ENCODE assay signal across 11 cellular contexts in the genomic region with DNA sequence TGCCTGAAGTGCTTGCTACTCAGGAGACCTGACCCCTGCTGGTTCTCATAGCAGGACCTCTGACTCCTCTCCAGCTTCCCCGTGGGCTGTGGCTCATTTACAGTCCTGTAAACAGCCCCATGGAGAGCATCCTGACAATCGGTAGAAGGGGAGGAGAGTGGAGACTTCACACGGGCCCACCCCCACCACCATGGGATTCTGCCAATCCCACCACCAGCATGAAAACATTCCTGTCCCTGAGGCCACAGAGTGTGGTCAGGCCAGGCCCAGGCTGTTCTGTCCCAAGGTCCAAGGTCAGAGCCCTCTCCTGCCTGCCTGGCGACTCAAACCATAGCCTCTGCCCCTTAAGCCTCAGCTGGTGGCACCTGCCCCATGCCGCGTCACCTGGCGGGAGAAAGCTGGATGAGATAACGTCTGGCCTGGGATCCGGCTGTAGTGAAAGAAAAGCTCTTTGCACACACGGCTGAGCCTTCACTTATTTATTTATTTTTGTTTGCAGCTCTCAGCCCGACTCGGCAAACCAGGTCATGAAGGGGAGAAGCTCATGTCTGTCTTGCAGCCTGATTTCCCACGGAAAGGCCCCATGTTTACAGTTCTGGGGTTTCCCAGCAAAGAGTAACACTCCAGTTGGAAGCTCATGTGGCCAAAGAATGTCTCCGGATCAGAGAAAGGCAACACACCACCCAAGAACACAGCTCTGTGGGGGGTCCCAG.
A peak's percentile ranks its signal among the peaks of the same experiment; 100 is the strongest.
DNase-seq lines count a peak whose midpoint lies in the region; TF ChIP-seq lines count a peak whose summit lies in the region.
"Had no signal": no experiment of that assay in that cellular context is flagged by ENCODE, and none has a peak within 500 bp of the region (broad histone marks: within the 10 kb centered on the region; RNA-seq: fewer than 3 reads in every experiment).

No MANE protein-coding gene starts in this region.

- peaks cover 59% of the 10 kb centered on the region for H3K4me1 ChIP-seq in left ventricle myocardium inferior
- H3K4me1 ChIP-seq in prostate gland (replicated peaks), result peaks cover 11% of the 10 kb centered on the region

- peak; percentile 55 for DNase-seq in Daoy (ENCODE audit: low read depth)
- peak; percentile 91 for DNase-seq in NCI-H774 (lab: John Stamatoyannopoulos, UW)
- DNase-seq in left ventricle myocardium inferior, result no peak
- DNase-seq in prostate gland (ENCODE audit: low spot score), result no peak
- no peak for DNase-seq in stimulated activated CD4-positive, alpha-beta T cell treated with anti-CD3 and anti-CD28 coated beads, Interleukin-1b, Interleukin-23, amount 100 ng/mL, for 48 hours
- no peak for DNase-seq in OCI-M1 (lab: John Stamatoyannopoulos, UW)
- no peak for DNase-seq in SIG-M5 (lab: John Stamatoyannopoulos, UW)
- no peak for DNase-seq in activated naive CD4-positive, alpha-beta T cell treated with anti-CD3 and anti-CD28 coated beads, Interleukin-2, amount 50 U/mL, for 16 hours
- DNase-seq: activated naive CD4-positive, alpha-beta T cell treated with Interleukin-2 at 50 U/mL for 16 hours; COR-L47; stimulated activated naive CD4-positive, alpha-beta T cell treated with Interleukin-2 at 50 U/mL for 16 hours had no signal

- H3K27ac ChIP-seq in left ventricle myocardium inferior (replicated peaks) (peak overlapping the region; percentile 54), prostate gland (peak overlapping the region; percentile 36 to 65)

- H3K36me3 ChIP-seq in left ventricle myocardium inferior, result no peaks in the 10 kb centered on the region
- H3K36me3 ChIP-seq in prostate gland, result no peaks in the 10 kb centered on the region

- intact Hi-C loops in left ventricle myocardium inferior (cut with micrococcal nuclease) (no loop called here), prostate gland (cut with DNase I) (no loop called here)

- H3K27me3 ChIP-seq in left ventricle myocardium inferior (ENCODE audit: low read depth), result no peaks in the 10 kb centered on the region
- no peaks in the 10 kb centered on the region for H3K27me3 ChIP-seq in prostate gland (replicated peaks; ENCODE audit: insufficient read depth)

- no peaks in the 10 kb centered on the region for H3K9me3 ChIP-seq in left ventricle myocardium inferior (replicated peaks)
- no peaks in the 10 kb centered on the region for H3K9me3 ChIP-seq in prostate gland

- no peak for TF ChIP-seq CTCF in left ventricle myocardium inferior (IDR thresholded peaks at IDR 0.05; ENCODE audit: borderline replicate concordance)
- no peak for TF ChIP-seq CTCF in prostate gland (IDR thresholded peaks at IDR 0.05)

- no peak for TF ChIP-seq POLR2A in prostate gland (IDR thresholded peaks at IDR 0.05)

- H3K4me3 ChIP-seq in left ventricle myocardium inferior (no peak overlapping the region), prostate gland (no peak overlapping the region)

- WGBS in prostate gland, result 67% methylated on average over 14 of the region's 14 CpGs

Comparison
In these comparisons a context has a peak if more than half of its experiments do, and no peak if none do; other contexts are left out.
1. DNase-seq: peak in Daoy (single experiment) and NCI-H774 (single experiment); none in left ventricle myocardium inferior (single experiment), prostate gland (single experiment), stimulated activated CD4-positive, alpha-beta T cell treated with anti-CD3 and anti-CD28 coated beads, Interleukin-1b, Interleukin-23, amount 100 ng/mL, for 48 hours (single experiment), OCI-M1 (single experiment), SIG-M5 (single experiment) and activated naive CD4-positive, alpha-beta T cell treated with anti-CD3 and anti-CD28 coated beads, Interleukin-2, amount 50 U/mL, for 16 hours (single experiment).